ENCODE assay signal across 8 cellular contexts in genomic region chr10:49679480-49679893, GRCh38. TPM values are rescaled to one million over a fixed set of nuclear protein-coding genes. Genes with fewer than 3 reads are reported as not detected.
DNase-seq lines count a peak whose midpoint lies in the region; ATAC-seq and TF ChIP-seq lines count a peak whose summit lies in the region.

Gene C10orf53, plus strand, starts transcription at chr10:49679651. Its CDS starts 47 bp downstream, at chr10:49679698.

- ATAC-seq in HG02981 (IDR thresholded peaks at IDR 0.05; ENCODE audit: unreplicated experiment) (peak; percentile 48), HG02840 (IDR thresholded peaks at IDR 0.05; ENCODE audit: low FRiP score, unreplicated experiment) (no peak)

- DNase-seq in AG10803 (ENCODE audit: low read depth): peak; percentile 32
- peak; percentile 9 for DNase-seq in activated T-helper 1 cell treated with anti-CD3 and anti-CD28 coated beads, Interleukin-12 subunit alpha, Interleukin-12 subunit beta, Interleukin-2, Interleukin-4 antibody, amounts not matched to agents 30 ng/mL and 10 ng/mL and 1 ng/mL, durations not matched to agents 14 hours and 24 hours and 36 hours (ENCODE audit: low spot score)
- peak; percentile 36 for DNase-seq in right atrium auricular region (ENCODE audit: low spot score)
- DNase-seq in NCI-H526 (lab: John Stamatoyannopoulos, UW): no peak
- no peak for DNase-seq in activated CD4-positive, CD25-positive, alpha-beta regulatory T cell treated with anti-CD3 and anti-CD28 coated beads, Interleukin-2, amount 50 U/mL, for 72 hours

- H3K4me2 ChIP-seq in skeletal muscle satellite cell (ENCODE audit: low read length): peak within 1 kb of the TSS; percentile 62

- H3K4me1 Mint-ChIP-seq in activated T-helper 1 cell treated with anti-CD3 and anti-CD28 coated beads, Interleukin-12 subunit alpha, Interleukin-12 subunit beta, Interleukin-2, Interleukin-4 antibody, amounts not matched to agents 30 ng/mL and 10 ng/mL and 1 ng/mL, durations not matched to agents 14 hours and 24 hours and 36 hours (ENCODE audit: low read depth): no peaks in the 10 kb centered on the region

- H3K27me3 ChIP-seq in right atrium auricular region (peaks cover 0 to 7% of the 10 kb centered on the region in 2 donors), skeletal muscle satellite cell (ENCODE audit: control insufficient read depth, insufficient read depth, low read length) (peaks cover 25% of the 10 kb centered on the region)

- H3K9me3 ChIP-seq in right atrium auricular region: no peaks in the 10 kb centered on the region
- H3K9me3 ChIP-seq in skeletal muscle satellite cell (replicated peaks; ENCODE audit: low read length): no peaks in the 10 kb centered on the region

- H3K36me3 Mint-ChIP-seq in activated T-helper 1 cell treated with anti-CD3 and anti-CD28 coated beads, Interleukin-12 subunit alpha, Interleukin-12 subunit beta, Interleukin-2, Interleukin-4 antibody, amounts not matched to agents 30 ng/mL and 10 ng/mL and 1 ng/mL, durations not matched to agents 14 hours and 24 hours and 36 hours (ENCODE audit: low read depth): no peaks in the 10 kb centered on the region

- H3K27ac Mint-ChIP-seq in activated T-helper 1 cell treated with anti-CD3 and anti-CD28 coated beads, Interleukin-12 subunit alpha, Interleukin-12 subunit beta, Interleukin-2, Interleukin-4 antibody, amounts not matched to agents 30 ng/mL and 10 ng/mL and 1 ng/mL, durations not matched to agents 14 hours and 24 hours and 36 hours: peak within 1 kb of the TSS; percentile 31

- intact Hi-C loops in activated T-helper 1 cell treated with anti-CD3 and anti-CD28 coated beads, Interleukin-12 subunit alpha, Interleukin-12 subunit beta, Interleukin-2, Interleukin-4 antibody, amounts not matched to agents 30 ng/mL and 10 ng/mL and 1 ng/mL, durations not matched to agents 14 hours and 24 hours and 36 hours (cut with micrococcal nuclease): no loop called here

- no peaks in the 10 kb centered on the region for H3K36me3 ChIP-seq in right atrium auricular region
- no peaks in the 10 kb centered on the region for H3K36me3 ChIP-seq in skeletal muscle satellite cell (ENCODE audit: insufficient read depth, low read length)

- no peak within 1 kb of the TSS for H3K4me3 ChIP-seq in AG10803 (ENCODE audit: low read length)
- no peak within 1 kb of the TSS for H3K4me3 ChIP-seq in right atrium auricular region
- peak within 1 kb of the TSS; percentile 47 for H3K4me3 ChIP-seq in skeletal muscle satellite cell (ENCODE audit: low read length)

- H3K27ac ChIP-seq in right atrium auricular region: no peak within 1 kb of the TSS

- H3K27me3 Mint-ChIP-seq in activated T-helper 1 cell treated with anti-CD3 and anti-CD28 coated beads, Interleukin-12 subunit alpha, Interleukin-12 subunit beta, Interleukin-2, Interleukin-4 antibody, amounts not matched to agents 30 ng/mL and 10 ng/mL and 1 ng/mL, durations not matched to agents 14 hours and 24 hours and 36 hours (ENCODE audit: insufficient read depth): peaks cover 29% of the 10 kb centered on the region

- H3K4me1 ChIP-seq in right atrium auricular region: peaks cover 0 to 5% of the 10 kb centered on the region in 2 donors
- H3K4me1 ChIP-seq in skeletal muscle satellite cell (ENCODE audit: control insufficient read depth, insufficient read depth, low read length): peaks cover 3% of the 10 kb centered on the region

- H3K4me3 Mint-ChIP-seq in activated T-helper 1 cell treated with anti-CD3 and anti-CD28 coated beads, Interleukin-12 subunit alpha, Interleukin-12 subunit beta, Interleukin-2, Interleukin-4 antibody, amounts not matched to agents 30 ng/mL and 10 ng/mL and 1 ng/mL, durations not matched to agents 14 hours and 24 hours and 36 hours: peak within 1 kb of the TSS; percentile 34

- TF ChIP-seq CTCF in AG10803 (conservative IDR thresholded peaks at IDR 0.05; ENCODE audit: low read length) (no peak), right atrium auricular region (IDR thresholded peaks at IDR 0.05) (no peak)

- peaks cover 27% of the 10 kb centered on the region for H3K9me3 Mint-ChIP-seq in activated T-helper 1 cell treated with anti-CD3 and anti-CD28 coated beads, Interleukin-12 subunit alpha, Interleukin-12 subunit beta, Interleukin-2, Interleukin-4 antibody, amounts not matched to agents 30 ng/mL and 10 ng/mL and 1 ng/mL, durations not matched to agents 14 hours and 24 hours and 36 hours

- H3K9ac ChIP-seq in skeletal muscle satellite cell (ENCODE audit: low read depth, low read length): no peak within 1 kb of the TSS

RNA-seq across cellular contexts. Expression of gene C10orf53, which starts in this region (rescaled TPM):
- total RNA-seq in activated T-helper 1 cell treated with anti-CD3 and anti-CD28 coated beads, Interleukin-12 subunit alpha, Interleukin-12 subunit beta, Interleukin-2, Interleukin-4 antibody, amounts not matched to agents 30 ng/mL and 10 ng/mL and 1 ng/mL, durations not matched to agents 14 hours and 24 hours and 36 hours: not detected in 2 replicates
- total RNA-seq in right atrium auricular region: not detected
- not detected in 2 replicates for total RNA-seq in skeletal muscle satellite cell (2012; rRNA removed)

Comparison
In these comparisons a context has a peak if more than half of its experiments do, and no peak if none do; other contexts are left out.
1. Peak in DNase-seq in activated T-helper 1 cell treated with anti-CD3 and anti-CD28 coated beads, Interleukin-12 subunit alpha, Interleukin-12 subunit beta, Interleukin-2, Interleukin-4 antibody, amounts not matched to agents 30 ng/mL and 10 ng/mL and 1 ng/mL, durations not matched to agents 14 hours and 24 hours and 36 hours; RNA of the gene not detected or under 1 TPM.
2. Peak in DNase-seq in right atrium auricular region; RNA of the gene not detected or under 1 TPM.